Comparison of ENCODE assay signal across 22 cellular contexts in genomic region chr21:19010996-19011395, GRCh38.
DNase-seq lines count a peak whose midpoint lies in the region; ATAC-seq and TF ChIP-seq lines count a peak whose summit lies in the region.
"Had no signal": no experiment of that assay in that cellular context is flagged by ENCODE, and none has a peak within 500 bp of the region (broad histone marks: within the 10 kb centered on the region; RNA-seq: fewer than 3 reads in every experiment).

No MANE protein-coding gene starts in this region.

- CTCF ChIA-PET in MCF 10A (lab: Yijun Ruan, JAX) (no interaction called here), mammary epithelial cell (lab: Charles Lee; ENCODE audit: low non-redundant PET) (no interaction called here)

- H3K4me1 ChIP-seq in mammary epithelial cell (ENCODE audit: insufficient read depth, low read length) (no peaks in the 10 kb centered on the region), right atrium auricular region (no peaks in the 10 kb centered on the region)
- H3K4me1 ChIP-seq: BE2C; BLaER1 treated with 17β-estradiol and CSF1 and Interleukin-3, amounts not matched to agents 10 nM and 100 nM had no signal

- H3K4me3 ChIP-seq in mammary epithelial cell (replicated peaks in 1 of 3; ENCODE audit: insufficient read depth in 1 of 3, low read depth in 2 of 3, low read length in 3 of 3), result no peak overlapping the region
- no peak overlapping the region for H3K4me3 ChIP-seq in right atrium auricular region
- H3K4me3 ChIP-seq: BLaER1 treated with 17β-estradiol and CSF1 and Interleukin-3, amounts not matched to agents 10 nM and 100 nM; GM12878; GM23338 had no signal

- no peaks in the 10 kb centered on the region for H3K79me2 ChIP-seq in mammary epithelial cell (ENCODE audit: insufficient read depth, low read length)

- no peak overlapping the region for H2AFZ ChIP-seq in mammary epithelial cell (ENCODE audit: low read depth, low read length)
- H2AFZ ChIP-seq: GM23338 had no signal

- dilution Hi-C loops in mammary epithelial cell (cut with HindIII; ENCODE audit: low sequenced_read_pairs), result no loop called here

- WGBS in mammary epithelial cell (ENCODE audit: low coverage, missing lambda C conversion rate), result 47% methylated on average over 2 of the region's 2 CpGs

- peaks cover 18% of the 10 kb centered on the region for H3K4me1 Mint-ChIP-seq in MCF 10A (ENCODE audit: insufficient read depth, unreplicated experiment)
- no peaks in the 10 kb centered on the region for H3K4me1 Mint-ChIP-seq in activated T-cell treated with anti-CD3 and anti-CD28 coated beads, Interleukin-2, amount 50 U/mL, for 24 hours (ENCODE audit: low read depth)
- H3K4me1 Mint-ChIP-seq: CD14-positive monocyte; CD8-positive, alpha-beta memory T cell; GM23338; H9 had no signal

- H3K36me3 ChIP-seq in mammary epithelial cell (ENCODE audit: insufficient read depth, low read length) (no peaks in the 10 kb centered on the region), right atrium auricular region (no peaks in the 10 kb centered on the region)
- H3K36me3 ChIP-seq: BE2C; BLaER1 treated with 17β-estradiol and CSF1 and Interleukin-3, amounts not matched to agents 10 nM and 100 nM had no signal

- peak overlapping the region; percentile 49 for H3K27ac Mint-ChIP-seq in MCF 10A (ENCODE audit: low read depth, unreplicated experiment)
- no peak overlapping the region for H3K27ac Mint-ChIP-seq in activated T-cell treated with anti-CD3 and anti-CD28 coated beads, Interleukin-2, amount 50 U/mL, for 24 hours
- H3K27ac Mint-ChIP-seq: CD14-positive monocyte; CD4-positive, alpha-beta T cell; CD8-positive, alpha-beta memory T cell; GM23338; H9 had no signal

- H3K27me3 Mint-ChIP-seq in MCF 10A (ENCODE audit: insufficient read depth, unreplicated experiment), result no peaks in the 10 kb centered on the region
- no peaks in the 10 kb centered on the region for H3K27me3 Mint-ChIP-seq in activated T-cell treated with anti-CD3 and anti-CD28 coated beads, Interleukin-2, amount 50 U/mL, for 24 hours
- H3K27me3 Mint-ChIP-seq: CD4-positive, alpha-beta T cell; CD8-positive, alpha-beta memory T cell had no signal

- no peak for TF ChIP-seq CTCF in MCF 10A (IDR thresholded peaks at IDR 0.05; ENCODE audit: unreplicated experiment)
- TF ChIP-seq CTCF in mammary epithelial cell (conservative IDR thresholded peaks at IDR 0.05 in 1 of 2, IDR thresholded peaks at IDR 0.05 in 1 of 2; ENCODE audit: extremely low read depth in 1 of 2, insufficient read depth in 1 of 2, low read depth in 1 of 2, low read length in 2 of 2), result no peak
- TF ChIP-seq CTCF in right atrium auricular region (IDR thresholded peaks at IDR 0.05), result no peak

- no peak overlapping the region for H3K9ac ChIP-seq in mammary epithelial cell (ENCODE audit: insufficient read depth, low read length)
- H3K9ac ChIP-seq: BLaER1 treated with 17β-estradiol and CSF1 and Interleukin-3, amounts not matched to agents 10 nM and 100 nM had no signal

- intact Hi-C loops in MCF 10A (cut with micrococcal nuclease), result no loop called here
- intact Hi-C loops in mammary epithelial cell (cut with micrococcal nuclease), result no loop called here
- intact Hi-C loops in Right ventricle myocardium superior (cut with DNase I), result no loop called here
- intact Hi-C loops in left cardiac atrium (cut with DNase I), result loop anchor here in 1 of 2 donors (10.0 kb wide), 1 partner anchor 254 kb away; no protein-coding TSS in a partner anchor

- no peaks in the 10 kb centered on the region for H3K9me3 Mint-ChIP-seq in MCF 10A (ENCODE audit: unreplicated experiment)
- peaks cover 10% of the 10 kb centered on the region for H3K9me3 Mint-ChIP-seq in activated T-cell treated with anti-CD3 and anti-CD28 coated beads, Interleukin-2, amount 50 U/mL, for 24 hours
- H3K9me3 Mint-ChIP-seq: GM23338, H9 had no signal

- in situ Hi-C loops in mammary epithelial cell (cut with MboI; ENCODE audit: low sequenced_read_pairs in 2 of 2), result no loop called here

- H3K27me3 ChIP-seq in mammary epithelial cell (ENCODE audit: insufficient read depth, low read length) (no peaks in the 10 kb centered on the region), right atrium auricular region (no peaks in the 10 kb centered on the region)
- H3K27me3 ChIP-seq: BE2C; BLaER1 treated with 17β-estradiol and CSF1 and Interleukin-3, amounts not matched to agents 10 nM and 100 nM had no signal

- H3K4me2 ChIP-seq in mammary epithelial cell (ENCODE audit: insufficient read depth, low read depth, low read length), result no peak overlapping the region
- H3K4me2 ChIP-seq: BLaER1 treated with 17β-estradiol and CSF1 and Interleukin-3, amounts not matched to agents 10 nM and 100 nM; GM23338 had no signal

- H3K27ac ChIP-seq in mammary epithelial cell (ENCODE audit: insufficient read depth, low read depth, low read length), result no peak overlapping the region
- peak overlapping the region; percentile 23 to 71 for H3K27ac ChIP-seq in right atrium auricular region
- H3K27ac ChIP-seq: 22Rv1; BLaER1 treated with 17β-estradiol and CSF1 and Interleukin-3, amounts not matched to agents 10 nM and 100 nM had no signal

- no peaks in the 10 kb centered on the region for H3K36me3 Mint-ChIP-seq in MCF 10A (ENCODE audit: insufficient read depth, unreplicated experiment)
- H3K36me3 Mint-ChIP-seq in activated T-cell treated with anti-CD3 and anti-CD28 coated beads, Interleukin-2, amount 50 U/mL, for 24 hours (ENCODE audit: low read depth), result no peaks in the 10 kb centered on the region
- H3K36me3 Mint-ChIP-seq: CD14-positive monocyte; CD8-positive, alpha-beta memory T cell had no signal

- peaks cover 18% of the 10 kb centered on the region for H3K9me3 ChIP-seq in mammary epithelial cell (replicated peaks; ENCODE audit: insufficient read depth, low read length)
- H3K9me3 ChIP-seq in right atrium auricular region, result no peaks in the 10 kb centered on the region
- H3K9me3 ChIP-seq: BE2C; BLaER1 treated with 17β-estradiol and CSF1 and Interleukin-3, amounts not matched to agents 10 nM and 100 nM had no signal

- no peaks in the 10 kb centered on the region for H4K20me1 ChIP-seq in mammary epithelial cell (ENCODE audit: insufficient read depth, low read length)
- H4K20me1 ChIP-seq: BLaER1 treated with 17β-estradiol and CSF1 and Interleukin-3, amounts not matched to agents 10 nM and 100 nM had no signal

- ATAC-seq in Right ventricle myocardium superior (ENCODE audit: poor library complexity) (peak; percentile 95), left cardiac atrium (peak; percentile 91 to 97)
- ATAC-seq: GM12878, GM23338, HCT116 had no signal

- POLR2A ChIA-PET in MCF 10A (lab: Yijun Ruan, JAX), result interaction anchor here (0.6 to 1.5 kb wide), 3 partner anchors 25 to 45 kb away, joined by 3 to 6 read pairs (median 3); no protein-coding TSS in a partner anchor

- DNase-seq in MCF 10A (ENCODE audit: unreplicated experiment) (no peak), mammary epithelial cell (no peak), Right ventricle myocardium superior (no peak), left cardiac atrium (no peak), right atrium auricular region (ENCODE audit: low spot score) (no peak), nucleus accumbens (lab: John Stamatoyannopoulos, UW) (no peak), islet precursor cell (no peak)
- DNase-seq in activated T-cell treated with anti-CD3 and anti-CD28 coated beads, Interleukin-2, amount 50 U/mL, for 24 hours, result no peak
- DNase-seq: AML-193; BE2C; CD4-positive, alpha-beta T cell; CD8-positive, alpha-beta memory T cell; DMS79; EL; GDM1; H9 had no signal

- BruUV-seq in MCF 10A (replicated peaks; lab: Mats Ljungman, UMichigan) (no TSS peak), mammary epithelial cell (replicated peaks; lab: Mats Ljungman, UMichigan) (no TSS peak)

- H3K4me3 Mint-ChIP-seq in MCF 10A (ENCODE audit: unreplicated experiment), result no peak overlapping the region
- H3K4me3 Mint-ChIP-seq in activated T-cell treated with anti-CD3 and anti-CD28 coated beads, Interleukin-2, amount 50 U/mL, for 24 hours, result no peak overlapping the region
- H3K4me3 Mint-ChIP-seq: CD14-positive monocyte; CD4-positive, alpha-beta T cell; CD8-positive, alpha-beta memory T cell; GM23338; H9 had no signal
